8 cellular contexts compared by ENCODE assay signal in the genomic region with DNA sequence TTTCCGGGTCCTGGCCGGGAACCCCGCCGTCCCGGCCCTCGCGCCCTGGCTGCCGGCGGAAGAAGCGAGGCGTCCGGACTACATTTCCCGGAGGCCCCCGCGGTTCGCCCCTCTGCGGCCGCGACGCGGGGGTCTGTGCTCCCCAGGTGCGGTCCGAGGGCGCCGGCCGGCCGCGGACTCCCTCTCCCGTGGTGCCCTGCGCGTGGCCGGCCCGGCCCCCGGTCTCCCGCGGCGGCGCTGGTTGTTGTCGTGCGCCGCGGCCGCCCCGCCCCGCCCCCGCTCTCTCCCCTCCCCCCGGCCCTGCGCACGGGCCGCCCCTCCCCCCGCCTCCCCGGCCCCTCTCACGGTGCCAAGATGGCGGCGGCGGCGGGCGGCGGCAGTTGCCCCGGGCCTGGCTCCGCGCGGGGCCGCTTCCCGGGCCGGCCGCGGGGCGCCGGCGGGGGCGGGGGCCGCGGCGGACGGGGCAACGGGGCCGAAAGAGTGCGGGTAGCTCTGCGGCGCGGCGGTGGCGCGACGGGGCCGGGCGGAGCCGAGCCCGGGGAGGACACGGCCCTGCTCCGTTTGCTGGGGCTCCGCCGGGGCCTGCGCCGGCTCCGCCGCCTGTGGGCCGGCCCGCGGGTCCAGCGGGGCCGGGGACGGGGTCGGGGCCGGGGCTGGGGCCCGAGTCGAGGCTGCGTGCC. TPM values are rescaled to one million over a fixed set of nuclear protein-coding genes. Genes with fewer than 3 reads are reported as not detected.
A peak's percentile ranks its signal among the peaks of the same experiment; 100 is the strongest.
DNase-seq lines count a peak whose midpoint lies in the region; ATAC-seq lines count a peak whose summit lies in the region.

A gene with protein sequence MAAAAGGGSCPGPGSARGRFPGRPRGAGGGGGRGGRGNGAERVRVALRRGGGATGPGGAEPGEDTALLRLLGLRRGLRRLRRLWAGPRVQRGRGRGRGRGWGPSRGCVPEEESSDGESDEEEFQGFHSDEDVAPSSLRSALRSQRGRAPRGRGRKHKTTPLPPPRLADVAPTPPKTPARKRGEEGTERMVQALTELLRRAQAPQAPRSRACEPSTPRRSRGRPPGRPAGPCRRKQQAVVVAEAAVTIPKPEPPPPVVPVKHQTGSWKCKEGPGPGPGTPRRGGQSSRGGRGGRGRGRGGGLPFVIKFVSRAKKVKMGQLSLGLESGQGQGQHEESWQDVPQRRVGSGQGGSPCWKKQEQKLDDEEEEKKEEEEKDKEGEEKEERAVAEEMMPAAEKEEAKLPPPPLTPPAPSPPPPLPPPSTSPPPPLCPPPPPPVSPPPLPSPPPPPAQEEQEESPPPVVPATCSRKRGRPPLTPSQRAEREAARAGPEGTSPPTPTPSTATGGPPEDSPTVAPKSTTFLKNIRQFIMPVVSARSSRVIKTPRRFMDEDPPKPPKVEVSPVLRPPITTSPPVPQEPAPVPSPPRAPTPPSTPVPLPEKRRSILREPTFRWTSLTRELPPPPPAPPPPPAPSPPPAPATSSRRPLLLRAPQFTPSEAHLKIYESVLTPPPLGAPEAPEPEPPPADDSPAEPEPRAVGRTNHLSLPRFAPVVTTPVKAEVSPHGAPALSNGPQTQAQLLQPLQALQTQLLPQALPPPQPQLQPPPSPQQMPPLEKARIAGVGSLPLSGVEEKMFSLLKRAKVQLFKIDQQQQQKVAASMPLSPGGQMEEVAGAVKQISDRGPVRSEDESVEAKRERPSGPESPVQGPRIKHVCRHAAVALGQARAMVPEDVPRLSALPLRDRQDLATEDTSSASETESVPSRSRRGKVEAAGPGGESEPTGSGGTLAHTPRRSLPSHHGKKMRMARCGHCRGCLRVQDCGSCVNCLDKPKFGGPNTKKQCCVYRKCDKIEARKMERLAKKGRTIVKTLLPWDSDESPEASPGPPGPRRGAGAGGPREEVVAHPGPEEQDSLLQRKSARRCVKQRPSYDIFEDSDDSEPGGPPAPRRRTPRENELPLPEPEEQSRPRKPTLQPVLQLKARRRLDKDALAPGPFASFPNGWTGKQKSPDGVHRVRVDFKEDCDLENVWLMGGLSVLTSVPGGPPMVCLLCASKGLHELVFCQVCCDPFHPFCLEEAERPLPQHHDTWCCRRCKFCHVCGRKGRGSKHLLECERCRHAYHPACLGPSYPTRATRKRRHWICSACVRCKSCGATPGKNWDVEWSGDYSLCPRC (N-terminal part only) (plus strand): TSS at position 339 of the 680 bp plus-strand sequence. CDS start 16 bp downstream, at position 355.

- DNase-seq in DMS114 treated with DMSO at 0.1 percent for 48 hours (lab: John Stamatoyannopoulos, UW; ENCODE audit: unreplicated experiment): peak; percentile 91
- DNase-seq in H7: peak; percentile 100
- peak; percentile 100 for DNase-seq in NCI-H345 treated with DMSO at 0.1 percent for 48 hours (lab: John Stamatoyannopoulos, UW; ENCODE audit: unreplicated experiment)
- peak; percentile 98 for DNase-seq in astrocyte of the hippocampus (ENCODE audit: low read depth, low spot score)

- H3K27me3 ChIP-seq in H7 (ENCODE audit: control insufficient read depth, insufficient read depth, low read length): peaks cover 3% of the 10 kb centered on the region

- ATAC-seq in HG03460 (IDR thresholded peaks at IDR 0.05; ENCODE audit: unreplicated experiment): no peak
- no peak for ATAC-seq in GM19328 (IDR thresholded peaks at IDR 0.05; ENCODE audit: unreplicated experiment)

- H3K4me3 ChIP-seq in H7 (ENCODE audit: insufficient read depth, low read depth, low read length) (peak within 1 kb of the TSS; percentile 94), iPS-11a (ENCODE audit: low read depth, low read length) (peak within 1 kb of the TSS; percentile 82), skin epidermis (peak within 1 kb of the TSS; percentile 71 to 97 (median 91))

- H3K27ac ChIP-seq in skin epidermis: peak within 1 kb of the TSS; percentile 83 to 97 (median 93)

- H3K36me3 ChIP-seq in H7 (replicated peaks; ENCODE audit: control insufficient read depth, insufficient read depth, low read length): peaks cover 10% of the 10 kb centered on the region

RNA-seq across cellular contexts. Expression of the gene that starts here (rescaled TPM):
- 12.9 and 16.3 TPM in 2 replicates for total RNA-seq in H7 (2014; rRNA removed; shearing (Covaris generic))
